ENCODE assay signal across 10 cellular contexts in the genomic region with DNA sequence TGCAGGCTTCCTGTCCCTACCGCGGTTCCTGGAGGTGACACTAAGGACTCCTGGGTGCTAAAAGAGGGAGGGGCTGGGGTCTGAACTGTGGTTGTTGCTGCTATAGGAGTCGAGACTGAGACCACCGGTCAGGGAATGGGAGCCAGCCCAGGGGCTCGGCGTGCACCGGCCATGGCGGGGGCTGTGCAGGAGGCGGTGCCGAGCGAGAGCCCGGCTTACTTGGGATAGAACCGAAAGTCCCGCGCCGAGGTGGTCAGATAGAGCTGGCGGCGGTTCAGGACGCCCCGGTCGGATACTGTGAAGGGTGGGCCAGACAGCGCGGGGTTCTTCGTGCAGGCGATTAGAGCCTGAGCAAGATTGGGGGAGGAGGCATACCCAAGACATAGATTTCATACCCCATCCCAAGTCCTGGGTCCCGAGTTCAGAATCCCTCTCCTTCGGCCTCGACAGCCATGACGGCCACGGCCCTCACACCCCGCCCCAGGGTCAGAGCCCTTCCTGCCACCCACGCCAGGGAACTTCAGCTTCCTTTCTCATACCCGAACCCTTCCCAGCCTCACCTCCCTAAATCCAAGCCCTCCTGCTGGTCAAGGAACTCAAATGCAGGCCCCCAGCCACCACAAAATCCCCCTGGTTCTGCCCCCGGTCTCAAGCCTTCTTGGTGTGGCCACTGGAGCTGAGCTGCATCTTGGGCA. TPM values are rescaled to one million over a fixed set of nuclear protein-coding genes. Genes with fewer than 3 reads are reported as not detected.
A peak's percentile ranks its signal among the peaks of the same experiment; 100 is the strongest.
DNase-seq lines count a peak whose midpoint lies in the region; ATAC-seq and TF ChIP-seq lines count a peak whose summit lies in the region.
"Not testable (repeated sequence)": the region's sequence is repeated elsewhere in the genome, so short reads cannot be mapped to it uniquely, and the experiment has no call there.
"Had no signal": no experiment of that assay in that cellular context is flagged by ENCODE, and none has a peak within 500 bp of the region (broad histone marks: within the 10 kb centered on the region; RNA-seq: fewer than 3 reads in every experiment).

No MANE protein-coding gene starts in this region.

- not testable (repeated sequence) for H3K27me3 ChIP-seq in CD8-positive, alpha-beta T cell (ENCODE audit: insufficient read depth, low read length); PC-3 (ENCODE audit: low read length); trophoblast cell (ENCODE audit: insufficient read depth, low read length)
- H3K27me3 ChIP-seq in colonic mucosa = peaks cover 13% of the 10 kb centered on the region
- H3K27me3 ChIP-seq in lower lobe of right lung (ENCODE audit: low read depth) = peaks cover 25% of the 10 kb centered on the region
- peaks cover 0 to 58% of the 10 kb centered on the region in 2 donors for H3K27me3 ChIP-seq in tibial nerve

- intact Hi-C loops in CD8-positive, alpha-beta T cell (cut with DNase I, micrococcal nuclease); PC-3 (cut with micrococcal nuclease); colonic mucosa (cut with DNase I); lower lobe of right lung (cut with DNase I): not testable (repeated sequence)

- not testable (repeated sequence) for H3K4ac ChIP-seq in trophoblast cell (ENCODE audit: low read depth, low read length)

- peak overlapping the region; percentile 11 for H3K14ac ChIP-seq in trophoblast cell (ENCODE audit: low read length)

- H3K4me1 Mint-ChIP-seq in CD8-positive, alpha-beta T cell (ENCODE audit: low read depth) = peaks cover 19% of the 10 kb centered on the region
- H3K4me1 Mint-ChIP-seq in activated T-cell treated with anti-CD3 and anti-CD28 coated beads, Interleukin-2, amount 50 U/mL, for 72 hours (ENCODE audit: low read depth) = peaks cover 25% of the 10 kb centered on the region
- H3K4me1 Mint-ChIP-seq in glutamatergic neuron (ENCODE audit: low read depth, unreplicated experiment) = not testable (repeated sequence)

- H2BK120ac ChIP-seq in trophoblast cell (ENCODE audit: insufficient read depth, low read length, poor library complexity) = not testable (repeated sequence)

- not testable (repeated sequence) for TF ChIP-seq CTCF in CD8-positive, alpha-beta T cell (IDR thresholded peaks at IDR 0.05); PC-3 (conservative IDR thresholded peaks at IDR 0.05; ENCODE audit: low read depth, low read length); colonic mucosa (IDR thresholded peaks at IDR 0.05); glutamatergic neuron (IDR thresholded peaks at IDR 0.05; ENCODE audit: partially characterized antibody, unreplicated experiment); lower lobe of right lung (IDR thresholded peaks at IDR 0.05); tibial nerve (IDR thresholded peaks at IDR 0.05)

- H3K4me3 Mint-ChIP-seq in CD8-positive, alpha-beta T cell = peak overlapping the region; percentile 85
- H3K4me3 Mint-ChIP-seq in activated T-cell treated with anti-CD3 and anti-CD28 coated beads, Interleukin-2, amount 50 U/mL, for 72 hours = peak overlapping the region; percentile 85 to 91
- H3K4me3 Mint-ChIP-seq in glutamatergic neuron (ENCODE audit: unreplicated experiment) = peak overlapping the region; percentile 73

- H3K9me2 ChIP-seq in PC-3 (replicated peaks; ENCODE audit: low read length) = not testable (repeated sequence)

- H3K27me3 Mint-ChIP-seq in CD8-positive, alpha-beta T cell (ENCODE audit: low read depth) = peaks cover 35% of the 10 kb centered on the region
- peaks cover 54% of the 10 kb centered on the region for H3K27me3 Mint-ChIP-seq in activated T-cell treated with anti-CD3 and anti-CD28 coated beads, Interleukin-2, amount 50 U/mL, for 72 hours (ENCODE audit: low read depth)
- peaks cover 17% of the 10 kb centered on the region for H3K27me3 Mint-ChIP-seq in glutamatergic neuron (ENCODE audit: unreplicated experiment)

- peak overlapping the region; percentile 29 for H4K91ac ChIP-seq in trophoblast cell (ENCODE audit: low read depth, low read length)

- POLR2A ChIA-PET in CD8-positive, alpha-beta T cell (lab: Charles Lee) = interaction anchor here (1.0 kb wide), 1 partner anchor 13 kb away, joined by 3 read pairs; no protein-coding TSS in a partner anchor
- POLR2A ChIA-PET in PC-3 (lab: Charles Lee; ENCODE audit: unreplicated experiment) = interaction anchor here (0.6 to 1.0 kb wide), 2 partner anchors 18 to 64 kb away, joined by 3 to 4 read pairs; a partner anchor contains a TSS

- CTCF ChIA-PET in CD8-positive, alpha-beta T cell (lab: Charles Lee) = interaction anchor here (0.9 to 5.4 kb wide), 5 partner anchors 15 to 58 kb away, joined by 3 to 13 read pairs (median 5); a partner anchor contains a TSS
- CTCF ChIA-PET in PC-3 (lab: Charles Lee) = interaction anchor here (0.5 to 0.9 kb wide), 3 partner anchors 17 to 86 kb away, joined by 3 read pairs; a partner anchor contains a TSS

- not testable (repeated sequence) for TF ChIP-seq POLR2A in tibial nerve (IDR thresholded peaks at IDR 0.05)

- not testable (repeated sequence) for ATAC-seq in CD8-positive, alpha-beta T cell; PC-3
- ATAC-seq in activated T-cell treated with anti-CD3 and anti-CD28 coated beads, Interleukin-2, amount 50 U/mL, for 72 hours (replicated peaks in 1 of 2) = peak in 1 of 2 donors; percentile 20
- ATAC-seq in lower lobe of right lung = peak; percentile 25 to 53

- not testable (repeated sequence) for H3K9me3 ChIP-seq in CD8-positive, alpha-beta T cell (ENCODE audit: low read length); PC-3 (ENCODE audit: low read length); colonic mucosa; lower lobe of right lung; trophoblast cell (ENCODE audit: insufficient read depth, low read depth, low read length); tibial nerve

- H3K79me2 ChIP-seq in PC-3 (ENCODE audit: low read length); trophoblast cell (ENCODE audit: control insufficient read depth, insufficient read depth, low read length, poor library complexity): not testable (repeated sequence)

- peaks cover 16% of the 10 kb centered on the region for H3K79me1 ChIP-seq in trophoblast cell (ENCODE audit: low read length)

- H3F3A ChIP-seq in PC-3 (ENCODE audit: low read length, unreplicated experiment) = not testable (repeated sequence)

- BruUV-seq in PC-3 (replicated peaks; lab: Mats Ljungman, UMichigan) = not testable (repeated sequence)

- H2BK12ac ChIP-seq in trophoblast cell (ENCODE audit: low read length) = not testable (repeated sequence)

- not testable (repeated sequence) for H3K36me3 ChIP-seq in CD8-positive, alpha-beta T cell (ENCODE audit: insufficient read depth, low read length); PC-3 (ENCODE audit: low read depth, low read length); colonic mucosa; lower lobe of right lung; trophoblast cell (ENCODE audit: control insufficient read depth in 1 of 2, insufficient read depth in 2 of 2, low read length in 2 of 2); tibial nerve

- H3K4me3 ChIP-seq in CD8-positive, alpha-beta T cell (ENCODE audit: low read depth, low read length) = peak overlapping the region; percentile 67
- peak overlapping the region; percentile 71 for H3K4me3 ChIP-seq in PC-3 (ENCODE audit: low read length)
- peak overlapping the region; percentile 28 for H3K4me3 ChIP-seq in colonic mucosa
- peak overlapping the region; percentile 71 for H3K4me3 ChIP-seq in lower lobe of right lung
- peak overlapping the region; percentile 50 for H3K4me3 ChIP-seq in trophoblast cell (ENCODE audit: low read depth, low read length)
- H3K4me3 ChIP-seq in tibial nerve = peak overlapping the region; percentile 35 to 58 (median 51)

- not testable (repeated sequence) for H3K36me3 Mint-ChIP-seq in CD8-positive, alpha-beta T cell; activated T-cell treated with anti-CD3 and anti-CD28 coated beads, Interleukin-2, amount 50 U/mL, for 72 hours (ENCODE audit: insufficient read depth in 2 of 2); glutamatergic neuron (ENCODE audit: unreplicated experiment)

- peak overlapping the region; percentile 46 for H4K8ac ChIP-seq in trophoblast cell (ENCODE audit: low read depth, low read length)

- H3K4me2 ChIP-seq in PC-3 (ENCODE audit: low read length) (peak overlapping the region; percentile 96), trophoblast cell (ENCODE audit: low read length) (peak overlapping the region; percentile 75)

- H2BK5ac ChIP-seq in trophoblast cell (ENCODE audit: low read depth, low read length, poor library complexity) = not testable (repeated sequence)

- H2AFZ ChIP-seq in PC-3 (ENCODE audit: low read length) (peak overlapping the region; percentile 85; the same call in 1 of the 2 replicates), trophoblast cell (ENCODE audit: insufficient read depth, low read length, poor library complexity) (peak overlapping the region; percentile 4)

- DNase-seq in CD8-positive, alpha-beta T cell; PC-3; activated T-cell treated with anti-CD3 and anti-CD28 coated beads, Interleukin-2, amount 50 U/mL, for 72 hours; colonic mucosa; glutamatergic neuron; lower lobe of right lung; trophoblast cell; tibial nerve (ENCODE audit: low spot score in 2 of 2): not testable (repeated sequence)

- not testable (repeated sequence) for H3K18ac ChIP-seq in trophoblast cell (ENCODE audit: low read length)

- H2AK5ac ChIP-seq in trophoblast cell (ENCODE audit: low read length) = not testable (repeated sequence)

- not testable (repeated sequence) for TF ChIP-seq EP300 in tibial nerve (IDR thresholded peaks at IDR 0.05)

- not testable (repeated sequence) for H4K20me1 ChIP-seq in PC-3 (ENCODE audit: low read length)

- H3K27ac Mint-ChIP-seq in CD8-positive, alpha-beta T cell; activated T-cell treated with anti-CD3 and anti-CD28 coated beads, Interleukin-2, amount 50 U/mL, for 72 hours; glutamatergic neuron (ENCODE audit: unreplicated experiment): not testable (repeated sequence)

- H3K9ac ChIP-seq in PC-3 (ENCODE audit: low read length); trophoblast cell (ENCODE audit: low read length): not testable (repeated sequence)
- H3K9ac ChIP-seq in colonic mucosa (ENCODE audit: low read depth in 2 of 2, low read length in 2 of 2) = peak overlapping the region in 1 of 2 donors; percentile 50

- H3K4me1 ChIP-seq in CD8-positive, alpha-beta T cell (ENCODE audit: insufficient read depth, low read length) = peaks cover 17% of the 10 kb centered on the region
- H3K4me1 ChIP-seq in PC-3 (ENCODE audit: insufficient read depth, low read length); colonic mucosa: not testable (repeated sequence)
- peaks cover 25% of the 10 kb centered on the region for H3K4me1 ChIP-seq in lower lobe of right lung
- H3K4me1 ChIP-seq in trophoblast cell (ENCODE audit: control insufficient read depth in 1 of 2, insufficient read depth in 2 of 2, low read length in 2 of 2) = peaks cover 2 to 16% of the 10 kb centered on the region in 2 experiments
- peaks cover 0 to 27% (median 14%) of the 10 kb centered on the region in 4 donors for H3K4me1 ChIP-seq in tibial nerve

- not testable (repeated sequence) for H3K27ac ChIP-seq in CD8-positive, alpha-beta T cell (ENCODE audit: low read depth, low read length); PC-3 (ENCODE audit: low read length); colonic mucosa; lower lobe of right lung; trophoblast cell (ENCODE audit: low read depth, low read length); tibial nerve

- H4K12ac ChIP-seq in trophoblast cell (ENCODE audit: low read depth, low read length) = not testable (repeated sequence)

- not testable (repeated sequence) for H3K23ac ChIP-seq in trophoblast cell (ENCODE audit: low read length)

- H3K9me3 Mint-ChIP-seq in CD8-positive, alpha-beta T cell; activated T-cell treated with anti-CD3 and anti-CD28 coated beads, Interleukin-2, amount 50 U/mL, for 72 hours; glutamatergic neuron (ENCODE audit: unreplicated experiment): not testable (repeated sequence)

- no CpG with 5 or more reads among the region's 34 CpGs for WGBS in trophoblast cell (ENCODE audit: extremely low coverage, insufficient coverage, insufficient read length)
- 5% methylated on average over 15 to 33 of the region's 34 CpGs for WGBS in tibial nerve, 2 donors

RNA-seq across cellular contexts. Expression of a gene that starts 0.5 kb away (rescaled TPM):
- total RNA-seq in CD8-positive, alpha-beta T cell = not detected
- total RNA-seq in PC-3 (2014; rRNA removed) (0.04 and 0.63 TPM in 2 replicates), colonic mucosa (not detected), glutamatergic neuron (ENCODE audit: unreplicated experiment) (not detected), lower lobe of right lung (0.77 TPM), tibial nerve (not detected)
- not detected for total RNA-seq in activated T-cell treated with anti-CD3 and anti-CD28 coated beads, Interleukin-2, amount 50 U/mL, for 72 hours
- polyA plus RNA-seq in trophoblast cell (2013) = 11.9 and 12.3 TPM in 2 replicates
- total RNA-seq: posterior vena cava, Right ventricle myocardium inferior had no signal

RNA-seq across cellular contexts. Expression of a gene that starts 7.6 kb away (rescaled TPM):
- not detected for total RNA-seq in CD8-positive, alpha-beta T cell
- total RNA-seq in PC-3 (2014; rRNA removed) (0.18 and 1.6 TPM in 2 replicates), colonic mucosa (not detected), glutamatergic neuron (ENCODE audit: unreplicated experiment) (not detected), lower lobe of right lung (3.1 TPM), tibial nerve (not detected)
- not detected for total RNA-seq in activated T-cell treated with anti-CD3 and anti-CD28 coated beads, Interleukin-2, amount 50 U/mL, for 72 hours
- 7.8 and 8.7 TPM in 2 replicates for polyA plus RNA-seq in trophoblast cell (2013)
- total RNA-seq: posterior vena cava, Right ventricle myocardium inferior had no signal

RNA-seq across cellular contexts. Expression of a gene that starts 8.1 kb away (rescaled TPM):
- total RNA-seq in CD8-positive, alpha-beta T cell = not detected
- total RNA-seq in PC-3 (2014; rRNA removed) (1.2 and 2.2 TPM in 2 replicates), colonic mucosa (not detected), glutamatergic neuron (ENCODE audit: unreplicated experiment) (not detected), lower lobe of right lung (not detected), tibial nerve (not detected)
- not detected for total RNA-seq in activated T-cell treated with anti-CD3 and anti-CD28 coated beads, Interleukin-2, amount 50 U/mL, for 72 hours
- 841 and 868 TPM in 2 replicates for polyA plus RNA-seq in trophoblast cell (2013)
- total RNA-seq: posterior vena cava, Right ventricle myocardium inferior had no signal

RNA-seq across cellular contexts. Expression of a gene that starts 13.4 kb away (rescaled TPM):
- not detected for total RNA-seq in CD8-positive, alpha-beta T cell
- total RNA-seq in PC-3 (2014; rRNA removed) = 0.52 TPM in 1 of 2 replicates, not detected in the other
- not detected for total RNA-seq in activated T-cell treated with anti-CD3 and anti-CD28 coated beads, Interleukin-2, amount 50 U/mL, for 72 hours
- total RNA-seq in colonic mucosa = not detected
- total RNA-seq in glutamatergic neuron (ENCODE audit: unreplicated experiment) = not detected
- total RNA-seq in lower lobe of right lung = not detected
- polyA plus RNA-seq in trophoblast cell (2013) = 322 and 331 TPM in 2 replicates
- total RNA-seq in tibial nerve = not detected
- total RNA-seq: posterior vena cava, Right ventricle myocardium inferior had no signal

RNA-seq across cellular contexts. Expression of a gene that starts 15.4 kb away (rescaled TPM):
- not detected for total RNA-seq in CD8-positive, alpha-beta T cell
- total RNA-seq in PC-3 (2014; rRNA removed) = not detected in 2 replicates
- total RNA-seq in activated T-cell treated with anti-CD3 and anti-CD28 coated beads, Interleukin-2, amount 50 U/mL, for 72 hours = not detected
- not detected for total RNA-seq in colonic mucosa
- not detected for total RNA-seq in glutamatergic neuron (ENCODE audit: unreplicated experiment)
- not detected for total RNA-seq in lower lobe of right lung
- polyA plus RNA-seq in trophoblast cell (2013) = 0.01 TPM in 2 replicates
- total RNA-seq in tibial nerve = not detected
- total RNA-seq: posterior vena cava had no signal
